7 cellular contexts compared by ENCODE assay signal in genomic region chr19:3606174-3606689, GRCh38. TPM values are rescaled to one million over a fixed set of nuclear protein-coding genes. Genes with fewer than 3 reads are reported as not detected.
DNase-seq lines count a peak whose midpoint lies in the region; ATAC-seq and TF ChIP-seq lines count a peak whose summit lies in the region.
"Had no signal": no experiment of that assay in that cellular context is flagged by ENCODE, and none has a peak within 500 bp of the region (broad histone marks: within the 10 kb centered on the region; RNA-seq: fewer than 3 reads in every experiment).

No MANE protein-coding gene starts in this region.

- POLR2A ChIA-PET in CD8-positive, alpha-beta T cell (lab: Charles Lee), result no interaction called here

- H3K4me3 ChIP-seq in CD8-positive, alpha-beta T cell (ENCODE audit: low read depth, low read length), result peak overlapping the region; percentile 20
- H3K4me3 ChIP-seq in SJCRH30, result peak overlapping the region; percentile 66
- H3K4me3 ChIP-seq in iPS-15b (ENCODE audit: low read depth, low read length), result peak overlapping the region; percentile 66

- no peaks in the 10 kb centered on the region for H3K9me3 Mint-ChIP-seq in CD8-positive, alpha-beta T cell

- H3K9me3 ChIP-seq in CD8-positive, alpha-beta T cell (ENCODE audit: low read length), result no peaks in the 10 kb centered on the region
- H3K9me3 ChIP-seq in SJCRH30 (replicated peaks) (no peaks in the 10 kb centered on the region), iPS-15b (ENCODE audit: control insufficient read depth, insufficient read depth, low read length) (no peaks in the 10 kb centered on the region)

- H3K27me3 ChIP-seq in CD8-positive, alpha-beta T cell (ENCODE audit: insufficient read depth, low read length), result no peaks in the 10 kb centered on the region
- peaks cover 9% of the 10 kb centered on the region; the same call in 1 of the 2 replicates for H3K27me3 ChIP-seq in SJCRH30
- H3K27me3 ChIP-seq in iPS-15b (ENCODE audit: control insufficient read depth, insufficient read depth, low read length), result peaks cover 9% of the 10 kb centered on the region

- peaks cover 47% of the 10 kb centered on the region for H3K4me1 ChIP-seq in CD8-positive, alpha-beta T cell (ENCODE audit: insufficient read depth, low read length)
- H3K4me1 ChIP-seq in SJCRH30 (no peaks in the 10 kb centered on the region; the same call in 1 of the 2 replicates), iPS-15b (ENCODE audit: control insufficient read depth, insufficient read depth, low read length) (peaks cover 3% of the 10 kb centered on the region)

- no peaks in the 10 kb centered on the region for H3K27me3 Mint-ChIP-seq in CD8-positive, alpha-beta T cell (ENCODE audit: low read depth)

- H3K4me3 Mint-ChIP-seq in CD8-positive, alpha-beta T cell, result no peak overlapping the region

- peaks cover 15% of the 10 kb centered on the region for H3K4me1 Mint-ChIP-seq in CD8-positive, alpha-beta T cell (ENCODE audit: low read depth)

- peak overlapping the region; percentile 17 for H3K27ac ChIP-seq in CD8-positive, alpha-beta T cell (ENCODE audit: low read depth, low read length)
- no peak overlapping the region for H3K27ac ChIP-seq in SJCRH30
- H3K27ac ChIP-seq: HL-60 had no signal

- DNase-seq in CD8-positive, alpha-beta T cell, result peak in 6 of 7 experiments; percentile 16 to 74 (median 30)
- no peak for DNase-seq in SJCRH30
- DNase-seq in dermis blood vessel endothelial cell, result no peak
- DNase-seq in globus pallidus (ENCODE audit: low spot score), result no peak

- no peaks in the 10 kb centered on the region for H3K36me3 ChIP-seq in CD8-positive, alpha-beta T cell (ENCODE audit: insufficient read depth, low read length)
- H3K36me3 ChIP-seq in SJCRH30, result no peaks in the 10 kb centered on the region
- H3K36me3 ChIP-seq in iPS-15b (ENCODE audit: control insufficient read depth, insufficient read depth, low read length), result peaks cover 10% of the 10 kb centered on the region

- H3K36me3 Mint-ChIP-seq in CD8-positive, alpha-beta T cell, result peaks cover 3% of the 10 kb centered on the region

- no peak overlapping the region for H3K27ac Mint-ChIP-seq in CD8-positive, alpha-beta T cell

- ATAC-seq in CD8-positive, alpha-beta T cell, result peak; percentile 20
- ATAC-seq in HG03045 (IDR thresholded peaks at IDR 0.05; ENCODE audit: unreplicated experiment), result no peak

- no peak for TF ChIP-seq CTCF in CD8-positive, alpha-beta T cell (IDR thresholded peaks at IDR 0.05)

- CTCF ChIA-PET in CD8-positive, alpha-beta T cell (lab: Charles Lee), result interaction anchor here (1.3 to 4.0 kb wide), 2 partner anchors 14 to 19 kb away, joined by 3 to 21 read pairs; partner anchors contain the start of gene GIPC3

- no peak overlapping the region for H3K9ac ChIP-seq in iPS-15b (ENCODE audit: low read depth, low read length)

- intact Hi-C loops in CD8-positive, alpha-beta T cell (cut with DNase I, micrococcal nuclease), result no loop called here

RNA-seq across cellular contexts. Expression of gene TBXA2R, which starts 0.4 kb away (rescaled TPM):
- 1 to 10 TPM; 2.3 to 2.6 TPM for total RNA-seq in CD8-positive, alpha-beta T cell
- total RNA-seq in SJCRH30 (2014; rRNA removed; shearing (Covaris generic)), result 0.06 and 0.13 TPM in 2 replicates
- 1.3 and 1.7 TPM in 2 replicates for total RNA-seq in dermis blood vessel endothelial cell

RNA-seq across cellular contexts. Expression of gene CACTIN, which starts 20.4 kb away (rescaled TPM):
- 10 to 100 TPM; 32.5 to 33.0 TPM for total RNA-seq in CD8-positive, alpha-beta T cell
- total RNA-seq in SJCRH30 (2014; rRNA removed; shearing (Covaris generic)), result 21.4 and 21.6 TPM in 2 replicates
- total RNA-seq in dermis blood vessel endothelial cell, result 30.8 and 39.2 TPM in 2 replicates

RNA-seq across cellular contexts. Expression of gene GIPC3, which starts 21.0 kb away (rescaled TPM):
- total RNA-seq in CD8-positive, alpha-beta T cell, result under 1 TPM; 0.19 to 0.49 TPM
- 0.03 and 0.06 TPM in 2 replicates for total RNA-seq in SJCRH30 (2014; rRNA removed; shearing (Covaris generic))
- total RNA-seq in dermis blood vessel endothelial cell, result 1.1 and 1.2 TPM in 2 replicates

RNA-seq across cellular contexts. Expression of gene HMG20B, which starts 33.5 kb away (rescaled TPM):
- total RNA-seq in CD8-positive, alpha-beta T cell, result 10 to 100 TPM; 32.3 to 37.8 TPM
- 45.0 and 48.0 TPM in 2 replicates for total RNA-seq in SJCRH30 (2014; rRNA removed; shearing (Covaris generic))
- total RNA-seq in dermis blood vessel endothelial cell, result 75.0 and 94.7 TPM in 2 replicates

RNA-seq across cellular contexts. Expression of gene MFSD12, which starts 48.8 kb away (rescaled TPM):
- 10 to 100 TPM; 42.3 to 42.7 TPM for total RNA-seq in CD8-positive, alpha-beta T cell
- total RNA-seq in SJCRH30 (2014; rRNA removed; shearing (Covaris generic)), result 54.6 and 57.1 TPM in 2 replicates
- 90.3 and 121 TPM in 2 replicates for total RNA-seq in dermis blood vessel endothelial cell

Comparison
In these comparisons a context has a peak if more than half of its experiments do, and no peak if none do; other contexts are left out.
1. DNase-seq: peak in CD8-positive, alpha-beta T cell (6 of 7); none in SJCRH30 (0 of 2), dermis blood vessel endothelial cell (single experiment) and globus pallidus (single experiment).
2. Peak in every context shown above with its lines, with median percentiles within 50 percentile points of each other: H3K4me3 ChIP-seq.